In the genomic region with DNA sequence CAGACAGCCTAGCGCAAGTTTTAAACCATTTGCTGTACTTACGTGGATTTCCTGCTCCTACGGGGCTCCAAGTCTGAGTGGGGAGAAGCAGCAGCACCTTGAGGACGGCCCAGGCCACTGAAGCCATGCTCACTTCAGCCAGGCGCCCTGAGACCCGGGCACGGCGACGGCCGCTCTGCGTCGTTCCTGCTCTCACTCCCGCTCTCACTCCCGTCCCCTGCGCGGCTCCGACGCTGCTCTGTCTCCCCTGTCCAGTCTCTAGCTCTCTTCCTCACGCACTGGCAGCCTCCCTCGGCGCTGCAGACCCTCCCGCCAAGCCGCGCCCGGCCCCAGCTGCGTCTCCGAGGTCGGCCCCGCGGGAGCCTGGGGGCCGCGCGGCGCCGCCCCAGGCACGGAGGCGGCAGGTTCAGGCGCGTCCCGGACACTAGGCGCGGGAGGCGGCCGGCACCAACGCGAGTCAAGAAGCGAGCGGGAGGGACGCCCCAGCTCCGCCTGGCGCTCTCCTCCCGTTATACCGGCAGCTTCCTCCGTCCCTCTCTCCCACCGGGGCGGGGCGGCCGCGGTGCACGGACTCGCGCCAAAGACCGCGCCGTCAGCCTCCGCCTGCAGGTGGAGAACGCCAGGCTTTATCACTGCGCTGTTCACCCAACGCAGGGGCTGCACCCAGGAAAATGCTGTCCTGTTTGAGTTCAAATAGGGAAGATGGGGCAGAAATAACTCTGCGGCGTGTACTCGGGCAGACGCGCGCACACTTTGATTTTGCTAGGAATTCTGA, we compare ENCODE assay signal across 9 cellular contexts. TPM values are rescaled to one million over a fixed set of nuclear protein-coding genes. Genes with fewer than 3 reads are reported as not detected.
DNase-seq lines count a peak whose midpoint lies in the region; ATAC-seq, FAIRE-seq and TF ChIP-seq lines count a peak whose summit lies in the region.
"Not testable (repeated sequence)": the region's sequence is repeated elsewhere in the genome, so short reads cannot be mapped to it uniquely, and the experiment has no call there.
"Had no signal": no experiment of that assay in that cellular context is flagged by ENCODE, and none has a peak within 500 bp of the region (broad histone marks: within the 10 kb centered on the region; RNA-seq: fewer than 3 reads in every experiment).

A gene (minus strand): TSS at position 459 of the 775 bp plus-strand sequence. CDS start 332 bp downstream, at position 127.

- not testable (repeated sequence) for FAIRE-seq in astrocyte (lab: Jason Lieb, UNC)

- not testable (repeated sequence) for H3K27ac ChIP-seq in MM.1S (ENCODE audit: low read length); astrocyte (ENCODE audit: low read depth, low read length); psoas muscle; thymus (ENCODE audit: low read depth)
- peak within 1 kb of the TSS in 5 of 10 donors; percentile 25 to 67 (median 60) for H3K27ac ChIP-seq in heart right ventricle

- H3K27me3 ChIP-seq in MM.1S (replicated peaks; ENCODE audit: insufficient read depth, low read length); astrocyte (ENCODE audit: insufficient read depth, low read length); endocrine pancreas (ENCODE audit: control insufficient read depth, insufficient read depth, low read length); heart right ventricle; psoas muscle (ENCODE audit: insufficient read depth in 3 of 3, low read length in 2 of 3); thymus (ENCODE audit: control insufficient read depth, insufficient read depth): not testable (repeated sequence)

- not testable (repeated sequence) for H3K9me2 ChIP-seq in MM.1S (replicated peaks; ENCODE audit: insufficient read depth, low read length)

- H3K36me3 Mint-ChIP-seq in Calu3 (ENCODE audit: insufficient read depth, unreplicated experiment): peaks cover 12% of the 10 kb centered on the region
- H3K36me3 Mint-ChIP-seq in astrocyte (ENCODE audit: low read depth, unreplicated experiment); memory B cell: not testable (repeated sequence)

- not testable (repeated sequence) for H3K4me1 Mint-ChIP-seq in Calu3 (ENCODE audit: low read depth, unreplicated experiment); astrocyte (ENCODE audit: low read depth, unreplicated experiment); memory B cell

- H4K20me1 ChIP-seq in MM.1S (ENCODE audit: insufficient read depth, low read length); astrocyte (ENCODE audit: insufficient read depth, low read length): not testable (repeated sequence)

- H3K4me2 ChIP-seq in MM.1S (ENCODE audit: low read depth, low read length): not testable (repeated sequence)
- peak within 1 kb of the TSS; percentile 85 for H3K4me2 ChIP-seq in astrocyte (ENCODE audit: low read length)

- not testable (repeated sequence) for H3K4me1 ChIP-seq in MM.1S (ENCODE audit: low read length); astrocyte (ENCODE audit: insufficient read depth, low read length); endocrine pancreas (ENCODE audit: control insufficient read depth, insufficient read depth, low read length); heart right ventricle; psoas muscle; thymus (ENCODE audit: control insufficient read depth, insufficient read depth, low read length)

- H3K79me2 ChIP-seq in MM.1S (ENCODE audit: low read length); astrocyte (ENCODE audit: insufficient read depth, low read length): not testable (repeated sequence)

- H3K9me3 Mint-ChIP-seq in Calu3 (ENCODE audit: low read depth, unreplicated experiment); astrocyte (ENCODE audit: unreplicated experiment); memory B cell: not testable (repeated sequence)

- not testable (repeated sequence) for H3K4me3 ChIP-seq in MM.1S (ENCODE audit: low read length); astrocyte (ENCODE audit: insufficient read depth, low read depth, low read length); thymus (ENCODE audit: low read length)
- H3K4me3 ChIP-seq in endocrine pancreas (ENCODE audit: control insufficient read depth, insufficient read depth, low read length) (peak within 1 kb of the TSS; percentile 64), heart right ventricle (peak within 1 kb of the TSS in 9 of 10 donors; percentile 24 to 61 (median 40)), psoas muscle (peak within 1 kb of the TSS; percentile 15)

- DNase-seq in Calu3 (peak; percentile 27), MM.1S (peak; percentile 8), heart right ventricle (peak in 1 of 2 donors; percentile 26), memory B cell (ENCODE audit: low spot score in 2 of 2) (peak in 1 of 2 donors; percentile 10)
- not testable (repeated sequence) for DNase-seq in astrocyte (ENCODE audit: low read depth); psoas muscle

- not testable (repeated sequence) for H2AFZ ChIP-seq in MM.1S (ENCODE audit: low read length); astrocyte (ENCODE audit: low read depth, low read length)

- TF ChIP-seq CTCF in Calu3 (IDR thresholded peaks at IDR 0.05; ENCODE audit: unreplicated experiment); MM.1S (IDR thresholded peaks at IDR 0.05; ENCODE audit: low read length); astrocyte (IDR thresholded peaks at IDR 0.05; ENCODE audit: insufficient read depth, low read depth, low read length); heart right ventricle (IDR thresholded peaks at IDR 0.05); psoas muscle (IDR thresholded peaks at IDR 0.05): not testable (repeated sequence)

- intact Hi-C loops in Calu3 (cut with micrococcal nuclease; ENCODE audit: unreplicated experiment); heart right ventricle (cut with DNase I); psoas muscle (cut with DNase I): not testable (repeated sequence)

- ATAC-seq in heart right ventricle; memory B cell (ENCODE audit: low read depth); psoas muscle: not testable (repeated sequence)

- BruUV-seq in Calu3 (replicated peaks; lab: Mats Ljungman, UMichigan): not testable (repeated sequence)

- H3F3A ChIP-seq in MM.1S (ENCODE audit: insufficient read depth, low read length): not testable (repeated sequence)

- 0 to 1% methylated on average over 27 to 41 of the region's 75 CpGs for WGBS in heart right ventricle, 2 donors
- 0 to 3% (median 2%) methylated on average over 15 to 30 of the region's 75 CpGs for WGBS in psoas muscle, 3 donors
- WGBS in thymus: 1% methylated on average over 49 of the region's 75 CpGs

- not testable (repeated sequence) for H3K27ac Mint-ChIP-seq in Calu3 (ENCODE audit: unreplicated experiment); astrocyte (ENCODE audit: unreplicated experiment); memory B cell

- not testable (repeated sequence) for H3K36me3 ChIP-seq in MM.1S (replicated peaks; ENCODE audit: insufficient read depth, low read length); astrocyte (ENCODE audit: insufficient read depth, low read length); endocrine pancreas (ENCODE audit: control insufficient read depth, insufficient read depth, low read length); heart right ventricle; psoas muscle (ENCODE audit: insufficient read depth in 1 of 2, low read depth in 1 of 2); thymus (ENCODE audit: control insufficient read depth, insufficient read depth)

- not testable (repeated sequence) for H3K27me3 Mint-ChIP-seq in Calu3 (ENCODE audit: unreplicated experiment); astrocyte (ENCODE audit: low read depth, unreplicated experiment); memory B cell

- H3K4me3 Mint-ChIP-seq in Calu3 (ENCODE audit: low read depth, unreplicated experiment): peak within 1 kb of the TSS; percentile 57
- peak within 1 kb of the TSS; percentile 50 for H3K4me3 Mint-ChIP-seq in astrocyte (ENCODE audit: unreplicated experiment)
- peak within 1 kb of the TSS; percentile 72 for H3K4me3 Mint-ChIP-seq in memory B cell

- CTCF ChIA-PET in Calu3 (lab: Charles Lee): not testable (repeated sequence)

- H3K9me3 ChIP-seq in MM.1S (replicated peaks; ENCODE audit: insufficient read depth, low read length); astrocyte (ENCODE audit: insufficient read depth, low read depth, low read length); endocrine pancreas (ENCODE audit: control insufficient read depth, low read length); heart right ventricle; psoas muscle; thymus (ENCODE audit: control insufficient read depth): not testable (repeated sequence)

- not testable (repeated sequence) for H3K9ac ChIP-seq in MM.1S (ENCODE audit: low read length); endocrine pancreas (ENCODE audit: control insufficient read depth, insufficient read depth, low read length)
- peak within 1 kb of the TSS; percentile 67 for H3K9ac ChIP-seq in astrocyte (ENCODE audit: low read length)

RNA-seq across cellular contexts. Expression of the gene that starts here (rescaled TPM):
- total RNA-seq in Calu3 (2022) (24.8 and 35.5 TPM in 2 replicates), astrocyte (2.6 and 3.6 TPM in 2 replicates), heart right ventricle (10 to 100 TPM in 5 of 10 donors, 1 to 10 TPM in 5; 2.8 to 16.2 (median 9.5) TPM), psoas muscle (1 to 10 TPM in 3 of 4 donors, under 1 TPM in 1; 0.89 to 2.6 (median 1.2) TPM)
- polyA plus RNA-seq in heart right ventricle (10 to 100 TPM in 1 of 2 donors, 1 to 10 TPM in 1; 3.7 to 10.4 TPM), psoas muscle (1 to 10 TPM in 2 of 3 donors, under 1 TPM in 1; 0.65 to 1.9 (median 1.3) TPM), thymus (12.4 TPM)
- total RNA-seq: activated CD4-positive, alpha-beta memory T cell treated with anti-CD3 and anti-CD28 coated beads for 36 hours had no signal
